Comparison of ENCODE assay signal across 8 cellular contexts in the genomic region with DNA sequence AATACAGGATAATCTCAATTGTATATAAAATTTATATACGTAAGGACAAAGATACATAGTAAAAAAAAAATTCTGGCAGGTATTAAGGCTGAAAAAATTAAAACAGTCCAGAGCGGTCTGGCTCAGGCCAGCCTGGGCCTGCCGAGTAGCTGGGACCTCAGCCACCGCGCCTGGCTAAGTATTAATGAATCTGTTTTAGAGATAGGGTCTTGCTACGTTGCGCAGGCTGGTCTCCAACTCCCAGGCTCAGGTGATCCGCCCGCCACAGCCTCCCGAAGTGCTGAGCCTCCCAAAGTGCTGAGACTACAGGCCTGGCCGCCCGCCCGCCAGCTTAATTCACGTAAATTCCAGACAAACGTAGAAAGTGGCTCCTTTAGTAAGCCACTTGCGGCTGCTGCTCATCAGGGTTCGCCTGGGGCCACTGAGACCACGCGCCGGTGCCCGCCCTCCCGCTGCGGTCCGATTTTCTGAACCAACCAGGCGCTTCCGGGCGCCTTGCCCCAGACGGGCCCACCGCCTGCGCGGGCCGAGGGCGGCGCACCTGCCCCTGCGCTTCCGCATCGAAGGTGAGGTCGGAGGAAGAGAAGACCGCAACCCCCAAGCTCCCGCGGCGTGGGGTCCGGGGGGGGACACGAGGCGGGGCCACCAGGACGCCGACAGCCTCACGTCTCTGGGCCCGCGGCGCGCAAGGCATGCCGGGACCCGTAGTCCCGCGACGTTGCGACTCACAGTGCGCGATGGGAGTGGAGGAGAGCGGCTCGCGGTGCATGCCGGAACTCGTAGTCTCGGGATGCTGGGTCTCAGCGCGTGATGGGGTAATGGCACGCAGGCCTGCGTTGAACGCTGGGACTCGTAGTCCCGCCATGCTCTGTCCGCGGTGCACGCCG. TPM values are rescaled to one million over a fixed set of nuclear protein-coding genes. Genes with fewer than 3 reads are reported as not detected.
DNase-seq lines count a peak whose midpoint lies in the region; ATAC-seq and TF ChIP-seq lines count a peak whose summit lies in the region.

No MANE protein-coding gene starts in this region.

- H3K4me3 ChIP-seq in lung = peak overlapping the region; percentile 94

- WGBS in lung, 2 donors = 1% methylated on average over 60 to 77 of the region's 77 CpGs

- H3K27ac ChIP-seq in lung (ENCODE audit: low read depth in 1 of 2, low read length in 1 of 2) = peak overlapping the region; percentile 93 to 99

- H3K27me3 ChIP-seq in lung (ENCODE audit: control insufficient read depth, insufficient read depth) = no peaks in the 10 kb centered on the region

- no peak for TF ChIP-seq CTCF in lung (IDR thresholded peaks at IDR 0.05; ENCODE audit: control extremely low read depth, extremely low read depth)

- DNase-seq in COLO829 (ENCODE audit: low spot score) (peak; percentile 97), HT-29 (ENCODE audit: low spot score) (peak; percentile 96), lung (ENCODE audit: low spot score) (peak; percentile 99)
- DNase-seq in NK-92 treated with Interleukin-12 subunit alpha and Interleukin-12 subunit beta, amount 100 ng/mL, for 24 hours (lab: John Stamatoyannopoulos, UW) = peak; percentile 98
- DNase-seq in activated CD8-positive, alpha-beta memory T cell treated with anti-CD3 and anti-CD28 coated beads for 4 hours (ENCODE audit: low read depth in 2 of 2) = peak; percentile 97 to 99
- peak; percentile 98 for DNase-seq in effector CD8-positive, alpha-beta T cell (lab: John Stamatoyannopoulos, UW)
- DNase-seq in stimulated activated CD4-positive, alpha-beta T cell treated with anti-CD3 and anti-CD28 coated beads, TNF-alpha, amount 100 ng/mL, for 24 hours (ENCODE audit: low read depth in 3 of 3) = peak; percentile 94 to 97 (median 94)

- no peaks in the 10 kb centered on the region for H3K36me3 ChIP-seq in lung (ENCODE audit: control insufficient read depth in 2 of 2, insufficient read depth in 2 of 2, low read length in 2 of 2)

- no peaks in the 10 kb centered on the region for H3K9me3 ChIP-seq in lung (ENCODE audit: control insufficient read depth in 2 of 2, insufficient read depth in 1 of 2, low read length in 1 of 2)

- H3K4me1 ChIP-seq in lung (ENCODE audit: control insufficient read depth in 2 of 2, insufficient read depth in 2 of 2, low read length in 2 of 2) = peaks cover 12 to 16% of the 10 kb centered on the region in 2 donors

- ATAC-seq in GM21360 (IDR thresholded peaks at IDR 0.05; ENCODE audit: unreplicated experiment) (peak; percentile 91), lung (ENCODE audit: insufficient read depth, low FRiP score) (peak; percentile 95)

RNA-seq across cellular contexts. Expression of a gene that starts 0.7 kb away (rescaled TPM):
- total RNA-seq in HT-29 (2014; rRNA removed; shearing (Covaris generic)) = 28.9 and 30.9 TPM in 2 replicates
- 10 to 100 TPM; 21.4 to 30.5 TPM for total RNA-seq in lung
- 10 to 100 TPM; 18.8 to 22.0 TPM for polyA plus RNA-seq in lung

Comparison
In these comparisons a context has a peak if more than half of its experiments do, and no peak if none do; other contexts are left out.
1. Peak in every context shown above with its lines: DNase-seq, ATAC-seq, H3K4me3 ChIP-seq and H3K27ac ChIP-seq.